ENCODE assay signal across 10 cellular contexts in the genomic region with DNA sequence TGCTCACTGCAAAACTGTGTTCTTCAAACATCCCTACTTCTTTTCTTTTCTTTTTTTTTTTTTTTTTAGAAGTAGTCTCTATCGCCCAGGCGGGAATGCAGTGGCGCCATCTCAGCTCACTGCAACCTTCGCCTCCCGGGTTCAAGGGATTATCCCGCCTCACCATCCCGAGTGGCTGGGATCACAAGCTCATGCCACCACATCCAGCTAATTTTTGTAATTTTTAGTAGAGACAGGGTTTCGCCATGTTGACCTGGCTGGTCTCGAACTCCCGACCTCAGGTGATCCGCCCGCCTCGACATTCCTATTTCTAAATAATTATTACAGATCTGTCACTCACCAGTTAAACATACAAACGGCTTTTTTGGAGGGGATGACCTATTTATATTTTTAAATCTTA. TPM values are rescaled to one million over a fixed set of nuclear protein-coding genes. Genes with fewer than 3 reads are reported as not detected.
DNase-seq lines count a peak whose midpoint lies in the region; FAIRE-seq and TF ChIP-seq lines count a peak whose summit lies in the region.
"Had no signal": no experiment of that assay in that cellular context is flagged by ENCODE, and none has a peak within 500 bp of the region (broad histone marks: within the 10 kb centered on the region; RNA-seq: fewer than 3 reads in every experiment).

No MANE protein-coding gene starts in this region.

- no peak overlapping the region for H3K4ac ChIP-seq in H1 (replicated peaks; ENCODE audit: insufficient read length, low read depth, low read length)

- peaks cover 55% of the 10 kb centered on the region for H3K4me1 Mint-ChIP-seq in neural crest cell

- no peak overlapping the region for H2AFZ ChIP-seq in H1 (ENCODE audit: low read length)

- H3K36me3 Mint-ChIP-seq in neural crest cell (ENCODE audit: low read depth), result peaks cover 3% of the 10 kb centered on the region

- peak overlapping the region; percentile 92 to 100 (median 97) for H3K4me2 ChIP-seq in BLaER1 treated with 17β-estradiol and CSF1 and Interleukin-3, amounts not matched to agents 10 nM and 100 nM
- peak overlapping the region; percentile 66 to 96; a peak in 3 of 4 replicates for H3K4me2 ChIP-seq in H1 (ENCODE audit: insufficient read depth in 1 of 2, low read depth in 2 of 2, low read length in 2 of 2)

- H3K14ac ChIP-seq in H1 (ENCODE audit: insufficient read length), result no peak overlapping the region

- H4K20me1 ChIP-seq in BLaER1 treated with 17β-estradiol and CSF1 and Interleukin-3, amounts not matched to agents 10 nM and 100 nM, result peaks cover 10 to 50% (median 40%) of the 10 kb centered on the region in 11 experiments; a peak in 19 of 22 replicates
- H4K20me1 ChIP-seq in H1 (replicated peaks in 1 of 2; ENCODE audit: control insufficient read depth in 1 of 2, insufficient read depth in 2 of 2, low read length in 2 of 2), result peaks cover 4 to 5% of the 10 kb centered on the region in 2 experiments

- no peak overlapping the region for H2BK15ac ChIP-seq in H1 (ENCODE audit: low read length)

- WGBS in H1 (ENCODE audit: extremely low coverage in 1 of 2, insufficient coverage in 1 of 2, insufficient read length in 1 of 2, insufficient replicate concordance in 2 of 2, low coverage in 1 of 2, low lambda C conversion rate in 2 of 2, missing lambda C conversion rate in 1 of 2), 2 experiments, result 66% methylated on average over 11 of the region's 14 CpGs; no CpG with 5 or more reads in 1 of the 2 experiments

- peaks cover 7% of the 10 kb centered on the region; the same call in 1 of the 2 replicates for H3K79me1 ChIP-seq in H1 (ENCODE audit: low read depth, low read length)

- TF ChIP-seq POLR2A in NB4 (IDR thresholded peaks at IDR 0.05; ENCODE audit: extremely low read depth, insufficient read length) (no peak), H1 (IDR thresholded peaks at IDR 0.05; ENCODE audit: control extremely low read depth in 1 of 2, low read depth in 2 of 2, low read length in 2 of 2) (no peak)

- H3K9me3 ChIP-seq in BLaER1 treated with 17β-estradiol and CSF1 and Interleukin-3, amounts not matched to agents 10 nM and 100 nM (replicated peaks in 1 of 11), result no peaks in the 10 kb centered on the region
- H3K9me3 ChIP-seq in H1 (ENCODE audit: insufficient read depth in 2 of 2, low read depth in 1 of 2, low read length in 1 of 2), result no peaks in the 10 kb centered on the region
- H3K9me3 ChIP-seq: adrenal gland had no signal

- no peak overlapping the region for H4K91ac ChIP-seq in H1 (replicated peaks; ENCODE audit: insufficient read length, low read length)

- no peak overlapping the region for H2BK5ac ChIP-seq in H1 (ENCODE audit: low read depth, low read length)

- no peaks in the 10 kb centered on the region for H3K9me3 Mint-ChIP-seq in neural crest cell

- peaks cover 0 to 38% of the 10 kb centered on the region in 2 experiments; a peak in 3 of 4 replicates for H3K79me2 ChIP-seq in H1 (ENCODE audit: control insufficient read depth in 1 of 2, insufficient read depth in 2 of 2, low read length in 2 of 2)

- no peak overlapping the region for H3K56ac ChIP-seq in H1 (replicated peaks; ENCODE audit: insufficient read length, low read depth, low read length)

- H4K8ac ChIP-seq in H1 (ENCODE audit: extremely low read depth, insufficient read depth, low read length), result no peak overlapping the region

- no peak for TF ChIP-seq EP300 in H1 (IDR thresholded peaks at IDR 0.05; ENCODE audit: borderline replicate concordance in 1 of 2, low read depth in 2 of 2, low read length in 2 of 2)

- peak overlapping the region; percentile 89 to 100 (median 99) for H3K9ac ChIP-seq in BLaER1 treated with 17β-estradiol and CSF1 and Interleukin-3, amounts not matched to agents 10 nM and 100 nM
- no peak overlapping the region for H3K9ac ChIP-seq in H1 (replicated peaks in 1 of 4; ENCODE audit: extremely low read depth in 1 of 4, low read depth in 3 of 4, low read length in 3 of 4)

- H3K4me1 ChIP-seq in BLaER1 treated with 17β-estradiol and CSF1 and Interleukin-3, amounts not matched to agents 10 nM and 100 nM, result peaks cover 42 to 63% (median 52%) of the 10 kb centered on the region in 10 experiments
- H3K4me1 ChIP-seq in H1 (replicated peaks in 1 of 4; ENCODE audit: control insufficient read depth in 3 of 4, insufficient read depth in 4 of 4, low read length in 3 of 4), result peaks cover 0 to 19% (median 11%) of the 10 kb centered on the region in 4 experiments; a peak in 6 of 7 replicates

- no peak for FAIRE-seq in H1 (lab: Jason Lieb, UNC)

- H3K27ac Mint-ChIP-seq in neural crest cell (ENCODE audit: unreplicated experiment), result no peak overlapping the region

- H3K18ac ChIP-seq in H1 (ENCODE audit: extremely low read depth, low read length), result no peak overlapping the region

- peaks cover 3 to 41% (median 12%) of the 10 kb centered on the region in 11 experiments; a peak in 15 of 22 replicates for H3K36me3 ChIP-seq in BLaER1 treated with 17β-estradiol and CSF1 and Interleukin-3, amounts not matched to agents 10 nM and 100 nM
- no peaks in the 10 kb centered on the region; a peak in 1 of 8 replicates for H3K36me3 ChIP-seq in H1 (ENCODE audit: control insufficient read depth in 2 of 4, insufficient read depth in 4 of 4, low read length in 3 of 4)

- POLR2A ChIA-PET in H1 (lab: Charles Lee; ENCODE audit: partially characterized antibody), result no interaction called here

- no peak overlapping the region for H4K5ac ChIP-seq in H1 (ENCODE audit: insufficient read length, low read depth, low read length)

- no peak overlapping the region for H2BK12ac ChIP-seq in H1 (ENCODE audit: low read depth, low read length)

- H3K4me3 Mint-ChIP-seq in neural crest cell, result peak overlapping the region; percentile 99

- TF ChIP-seq CTCF in NB4 (IDR thresholded peaks at IDR 0.05; ENCODE audit: low read depth, low read length), result no peak
- TF ChIP-seq CTCF in H1 (IDR thresholded peaks at IDR 0.05; ENCODE audit: control extremely low read depth in 1 of 3, insufficient read depth in 1 of 3, low read depth in 1 of 3, low read length in 3 of 3), result no peak
- no peak for TF ChIP-seq CTCF in neural crest cell (conservative IDR thresholded peaks at IDR 0.05)

- CTCF ChIA-PET in H1 (lab: Charles Lee; ENCODE audit: partially characterized antibody), result interaction anchor here (1.5 kb wide), 1 partner anchor 10 kb away, joined by 8 read pairs; no protein-coding TSS in a partner anchor

- no peaks in the 10 kb centered on the region for H3K27me3 Mint-ChIP-seq in neural crest cell (ENCODE audit: low read depth)

- H3K23me2 ChIP-seq in H1 (ENCODE audit: low read depth, low read length), result peaks cover 14% of the 10 kb centered on the region

- H3K23ac ChIP-seq in H1 (ENCODE audit: insufficient read length), result no peak overlapping the region

- no peaks in the 10 kb centered on the region for H3K27me3 ChIP-seq in BLaER1 treated with 17β-estradiol and CSF1 and Interleukin-3, amounts not matched to agents 10 nM and 100 nM
- H3K27me3 ChIP-seq in H1 (replicated peaks in 1 of 4; ENCODE audit: control insufficient read depth in 3 of 4, extremely low read depth in 1 of 4, insufficient read depth in 3 of 4, low read length in 3 of 4), result no peaks in the 10 kb centered on the region
- H3K27me3 ChIP-seq: adrenal gland had no signal

- peak overlapping the region; percentile 94 to 100 (median 99); a peak in 20 of 22 replicates for H3K27ac ChIP-seq in BLaER1 treated with 17β-estradiol and CSF1 and Interleukin-3, amounts not matched to agents 10 nM and 100 nM
- H3K27ac ChIP-seq in H1 (ENCODE audit: low read depth, low read length), result no peak overlapping the region

- no peak overlapping the region for H2BK120ac ChIP-seq in H1 (replicated peaks; ENCODE audit: low read depth, low read length)

- TF ChIP-seq RAD21 in H1 (IDR thresholded peaks at IDR 0.05 in 1 of 2, conservative IDR thresholded peaks at IDR 0.05 in 1 of 2; ENCODE audit: low read depth in 2 of 2, low read length in 2 of 2), result no peak

- no peak overlapping the region for H2AK5ac ChIP-seq in H1 (ENCODE audit: low read depth, low read length)

- H2BK20ac ChIP-seq in H1 (ENCODE audit: low read length), result no peak overlapping the region

- H3K4me3 ChIP-seq in BLaER1 treated with 17β-estradiol and CSF1 and Interleukin-3, amounts not matched to agents 10 nM and 100 nM, result peak overlapping the region; percentile 78 to 99 (median 92)
- H3K4me3 ChIP-seq in NB4 (ENCODE audit: low read depth, low read length) (peak overlapping the region; percentile 91), H1 (ENCODE audit: extremely low read depth in 1 of 4, insufficient read depth in 2 of 4, low read depth in 3 of 4, low read length in 4 of 4) (peak overlapping the region; percentile 86 to 100 (median 88))

- DNase-seq in NB4 (ENCODE audit: low read depth), result no peak
- no peak for DNase-seq in H1 (ENCODE audit: low read depth in 1 of 2, low spot score in 2 of 2)
- DNase-seq in neural crest cell (ENCODE audit: low read depth, low spot score), result no peak
- no peak for DNase-seq in mucosa of gallbladder (ENCODE audit: low spot score)
- no peak for DNase-seq in nucleus accumbens (lab: John Stamatoyannopoulos, UW)
- no peak for DNase-seq in NCI-H2081 (lab: John Stamatoyannopoulos, UW)
- DNase-seq in GM19240 (ENCODE audit: insufficient read length, low spot score), result no peak

RNA-seq across cellular contexts. Expression of a gene that starts 1.0 kb away (rescaled TPM):
- total RNA-seq in H1 (2021; fragmentation: NEBNext Ultra II Directional; extraction: Animal tissue kit (Norgen Biotek cat#: 25700)), result 149 and 159 TPM in 2 replicates
- polyA plus RNA-seq in H1 (2011; rRNA removed), result 133 and 147 TPM in 2 replicates
- polyA plus RNA-seq in H1 (2011; cell fraction: cytosol; rRNA removed), result 102 TPM
- 164 TPM for polyA plus RNA-seq in H1 (2011; cell fraction: nucleus; rRNA removed)
- 283 to 334 TPM (median 310 TPM) in 4 replicates for polyA plus RNA-seq in H1 (2012, experiment 1 of 2)
- 974 TPM for polyA plus RNA-seq in H1 (2012, experiment 2 of 2)
- 394 TPM for polyA plus RNA-seq in H1 (2013, experiment 1 of 2)
- 462 TPM for polyA plus RNA-seq in H1 (2013, experiment 2 of 2)
- 33.1 and 47.8 TPM in 2 replicates for polyA minus RNA-seq in H1 (2011; rRNA and poly(A)+ RNA removed)
- 88.6 TPM for polyA minus RNA-seq in H1 (2011; cell fraction: cytosol; rRNA and poly(A)+ RNA removed)
- 38.3 TPM for polyA minus RNA-seq in H1 (2011; cell fraction: nucleus; rRNA and poly(A)+ RNA removed)
- total RNA-seq in neural crest cell (143 and 157 TPM in 2 replicates), mucosa of gallbladder (228 TPM)

RNA-seq across cellular contexts. Expression of a gene that starts 11.4 kb away (rescaled TPM):
- 7.4 and 8.7 TPM in 2 replicates for total RNA-seq in H1 (2021; fragmentation: NEBNext Ultra II Directional; extraction: Animal tissue kit (Norgen Biotek cat#: 25700))
- polyA plus RNA-seq in H1 (2011; rRNA removed), result 6.6 and 7.0 TPM in 2 replicates
- 3.5 TPM for polyA plus RNA-seq in H1 (2011; cell fraction: cytosol; rRNA removed)
- polyA plus RNA-seq in H1 (2011; cell fraction: nucleus; rRNA removed), result 10.1 TPM
- polyA plus RNA-seq in H1 (2012, experiment 1 of 2), result 8.1 to 10.9 TPM (median 8.9 TPM) in 4 replicates
- 8.4 TPM for polyA plus RNA-seq in H1 (2012, experiment 2 of 2)
- 5.3 TPM for polyA plus RNA-seq in H1 (2013, experiment 1 of 2)
- 4.8 TPM for polyA plus RNA-seq in H1 (2013, experiment 2 of 2)
- 3.6 and 6.1 TPM in 2 replicates for polyA minus RNA-seq in H1 (2011; rRNA and poly(A)+ RNA removed)
- polyA minus RNA-seq in H1 (2011; cell fraction: cytosol; rRNA and poly(A)+ RNA removed), result 4.3 TPM
- 8.0 TPM for polyA minus RNA-seq in H1 (2011; cell fraction: nucleus; rRNA and poly(A)+ RNA removed)
- total RNA-seq in neural crest cell (0.41 and 0.42 TPM in 2 replicates), mucosa of gallbladder (6.2 TPM)
- total RNA-seq: LHCN-M2 had no signal

RNA-seq across cellular contexts. Expression of a gene that starts 15.6 kb away (rescaled TPM):
- 1.4 and 2.0 TPM in 2 replicates for total RNA-seq in H1 (2021; fragmentation: NEBNext Ultra II Directional; extraction: Animal tissue kit (Norgen Biotek cat#: 25700))
- 1.3 and 1.4 TPM in 2 replicates for polyA plus RNA-seq in H1 (2011; rRNA removed)
- polyA plus RNA-seq in H1 (2011; cell fraction: cytosol; rRNA removed), result 1.4 TPM
- polyA plus RNA-seq in H1 (2011; cell fraction: nucleus; rRNA removed), result 1.8 TPM
- polyA plus RNA-seq in H1 (2012, experiment 1 of 2), result 0.84 to 2.8 TPM (median 1.9 TPM) in 4 replicates
- polyA plus RNA-seq in H1 (2012, experiment 2 of 2), result 1.8 TPM
- 0.30 TPM for polyA plus RNA-seq in H1 (2013, experiment 1 of 2)
- 0.37 TPM for polyA plus RNA-seq in H1 (2013, experiment 2 of 2)
- polyA minus RNA-seq in H1 (2011; rRNA and poly(A)+ RNA removed), result 0.50 and 0.88 TPM in 2 replicates
- polyA minus RNA-seq in H1 (2011; cell fraction: cytosol; rRNA and poly(A)+ RNA removed), result 0.81 TPM
- polyA minus RNA-seq in H1 (2011; cell fraction: nucleus; rRNA and poly(A)+ RNA removed), result 0.30 TPM
- total RNA-seq in neural crest cell (0.16 TPM in 1 of 2 replicates, not detected in the other), mucosa of gallbladder (not detected)
- total RNA-seq: LHCN-M2 had no signal

RNA-seq across cellular contexts. Expression of a gene that starts 24.4 kb away (rescaled TPM):
- 4.7 and 5.8 TPM in 2 replicates for total RNA-seq in H1 (2021; fragmentation: NEBNext Ultra II Directional; extraction: Animal tissue kit (Norgen Biotek cat#: 25700))
- polyA plus RNA-seq in H1 (2011; rRNA removed), result 5.4 and 7.7 TPM in 2 replicates
- polyA plus RNA-seq in H1 (2011; cell fraction: cytosol; rRNA removed), result 2.0 TPM
- polyA plus RNA-seq in H1 (2011; cell fraction: nucleus; rRNA removed), result 5.5 TPM
- 3.7 to 6.5 TPM (median 5.0 TPM) in 4 replicates for polyA plus RNA-seq in H1 (2012, experiment 1 of 2)
- polyA plus RNA-seq in H1 (2012, experiment 2 of 2), result 5.2 TPM
- polyA plus RNA-seq in H1 (2013, experiment 1 of 2), result 6.3 TPM
- 7.1 TPM for polyA plus RNA-seq in H1 (2013, experiment 2 of 2)
- 5.3 and 6.2 TPM in 2 replicates for polyA minus RNA-seq in H1 (2011; rRNA and poly(A)+ RNA removed)
- polyA minus RNA-seq in H1 (2011; cell fraction: cytosol; rRNA and poly(A)+ RNA removed), result 2.1 TPM
- polyA minus RNA-seq in H1 (2011; cell fraction: nucleus; rRNA and poly(A)+ RNA removed), result 8.0 TPM
- total RNA-seq in neural crest cell (11.1 and 12.2 TPM in 2 replicates), mucosa of gallbladder (44.4 TPM)

RNA-seq across cellular contexts. Expression of a gene that starts 32.5 kb away (rescaled TPM):
- 0.35 and 0.67 TPM in 2 replicates for total RNA-seq in H1 (2021; fragmentation: NEBNext Ultra II Directional; extraction: Animal tissue kit (Norgen Biotek cat#: 25700))
- polyA plus RNA-seq in H1 (2011; rRNA removed), result 0.39 and 0.85 TPM in 2 replicates
- 0.47 TPM for polyA plus RNA-seq in H1 (2011; cell fraction: cytosol; rRNA removed)
- 2.1 TPM for polyA plus RNA-seq in H1 (2011; cell fraction: nucleus; rRNA removed)
- 0.19 to 0.96 TPM (median 0.62 TPM) in 4 replicates for polyA plus RNA-seq in H1 (2012, experiment 1 of 2)
- 0.34 TPM for polyA plus RNA-seq in H1 (2012, experiment 2 of 2)
- polyA plus RNA-seq in H1 (2013, experiment 1 of 2), result 0.65 TPM
- polyA plus RNA-seq in H1 (2013, experiment 2 of 2), result 0.57 TPM
- polyA minus RNA-seq in H1 (2011; rRNA and poly(A)+ RNA removed), result 0.10 TPM in 1 of 2 replicates, not detected in the other
- not detected for polyA minus RNA-seq in H1 (2011; cell fraction: cytosol; rRNA and poly(A)+ RNA removed)
- polyA minus RNA-seq in H1 (2011; cell fraction: nucleus; rRNA and poly(A)+ RNA removed), result 0.90 TPM
- not detected in 2 replicates for total RNA-seq in neural crest cell
- total RNA-seq in mucosa of gallbladder, result 4.5 TPM

Comparison
In these comparisons a context has a peak if more than half of its experiments do, and no peak if none do; other contexts are left out.
1. H3K9ac ChIP-seq: peak in BLaER1 treated with 17β-estradiol and CSF1 and Interleukin-3, amounts not matched to agents 10 nM and 100 nM (11 of 11); none in H1 (0 of 4).
2. Peak in every context shown above with its lines, with median percentiles within 50 percentile points of each other: H3K4me3 ChIP-seq.